9 cellular contexts compared by ENCODE assay signal in the genomic region with DNA sequence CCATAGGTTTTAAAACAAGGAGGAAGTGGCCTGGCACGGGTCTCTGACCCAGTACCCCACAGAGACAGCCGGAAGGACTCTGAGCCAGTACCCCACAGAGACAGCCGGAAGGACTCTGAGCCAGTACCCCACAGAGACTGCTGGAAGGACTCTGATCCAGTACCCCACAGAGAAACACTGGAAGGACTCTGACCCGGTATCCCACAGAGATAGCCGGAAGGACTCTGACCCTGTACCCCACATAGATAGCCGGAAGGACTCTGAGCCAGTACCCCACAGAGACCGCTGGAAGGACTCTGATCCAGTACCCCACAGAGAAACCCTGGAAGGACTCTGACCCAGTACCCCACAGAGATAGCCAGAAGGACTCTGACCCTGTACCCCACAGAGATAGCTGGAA. TPM values are rescaled to one million over a fixed set of nuclear protein-coding genes. Genes with fewer than 3 reads are reported as not detected.
"Had no signal": no experiment of that assay in that cellular context is flagged by ENCODE, and none has a peak within 500 bp of the region (broad histone marks: within the 10 kb centered on the region; RNA-seq: fewer than 3 reads in every experiment).

No MANE protein-coding gene starts in this region.

- H3K36me3 ChIP-seq: HAP-1 had no signal

- DNase-seq: GM23248, GOT3, H7, KBM-7 had no signal

- H3K9me3 ChIP-seq: HAP-1 had no signal

- H3K9ac ChIP-seq: GM23248, KMS-11 had no signal

- H3K4me3 ChIP-seq: GM23248, HAP-1 had no signal

- H3K27ac ChIP-seq: GM23248, HL-60, KMS-11 had no signal

- H3K4me1 ChIP-seq: HAP-1 had no signal

RNA-seq across cellular contexts. Expression of a gene that starts 49.0 kb away (rescaled TPM):
- total RNA-seq: GM23248, H4, H7, HT1080 had no signal

RNA-seq across cellular contexts. Expression of a gene that starts 58.2 kb away (rescaled TPM):
- total RNA-seq: GM23248, H4, H7, HT1080 had no signal
